ENCODE assay signal across 9 cellular contexts in genomic region chr16:66474750-66475199, GRCh38. TPM values are rescaled to one million over a fixed set of nuclear protein-coding genes. Genes with fewer than 3 reads are reported as not detected.
DNase-seq lines count a peak whose midpoint lies in the region; ATAC-seq and TF ChIP-seq lines count a peak whose summit lies in the region.
"Had no signal": no experiment of that assay in that cellular context is flagged by ENCODE, and none has a peak within 500 bp of the region (broad histone marks: within the 10 kb centered on the region; RNA-seq: fewer than 3 reads in every experiment).

No MANE protein-coding gene starts in this region.

- DNase-seq in Daoy (ENCODE audit: low read depth) (peak; percentile 35), MV-4-11 (lab: John Stamatoyannopoulos, UW) (peak; percentile 73), immature natural killer cell (peak; percentile 24 to 46 (median 34)), upper lobe of right lung (no peak), middle frontal gyrus (ENCODE audit: extremely low spot score, low spot score) (no peak), GDM1 (lab: John Stamatoyannopoulos, UW) (no peak)
- peak; percentile 77 for DNase-seq in activated CD4-positive, alpha-beta T cell treated with anti-CD3 and anti-CD28 coated beads for 36 hours

- H3K4me1 Mint-ChIP-seq in activated CD4-positive, alpha-beta T cell treated with anti-CD3 and anti-CD28 coated beads for 36 hours = peaks cover 25% of the 10 kb centered on the region
- peaks cover 19 to 30% of the 10 kb centered on the region in 2 donors for H3K4me1 Mint-ChIP-seq in immature natural killer cell

- peak; percentile 90 for ATAC-seq in GM21723 (IDR thresholded peaks at IDR 0.05; ENCODE audit: unreplicated experiment)
- peak; percentile 91 for ATAC-seq in activated CD4-positive, alpha-beta T cell treated with anti-CD3 and anti-CD28 coated beads for 36 hours
- peak; percentile 42 for ATAC-seq in upper lobe of right lung

- H3K4me3 Mint-ChIP-seq in activated CD4-positive, alpha-beta T cell treated with anti-CD3 and anti-CD28 coated beads for 36 hours = no peak overlapping the region
- H3K4me3 Mint-ChIP-seq in immature natural killer cell = peak overlapping the region in 3 of 5 donors; percentile 4 to 36 (median 14)
- H3K4me3 Mint-ChIP-seq: dendritic cell treated with granulocyte-macrophage colony-stimulating factor and Interleukin-4, amounts not matched to agents 40 ng/mL and 50 ng/mL, for 4 days had no signal

- H3K36me3 ChIP-seq in upper lobe of right lung = no peaks in the 10 kb centered on the region

- H3K4me1 ChIP-seq in upper lobe of right lung = peaks cover 12% of the 10 kb centered on the region

- no peak for TF ChIP-seq CTCF in upper lobe of right lung (IDR thresholded peaks at IDR 0.05)

- no peak overlapping the region for H3K27ac ChIP-seq in upper lobe of right lung

- no peaks in the 10 kb centered on the region for H3K27me3 ChIP-seq in upper lobe of right lung

- H3K36me3 Mint-ChIP-seq in activated CD4-positive, alpha-beta T cell treated with anti-CD3 and anti-CD28 coated beads for 36 hours (ENCODE audit: low read depth) = no peaks in the 10 kb centered on the region
- peaks cover 0 to 5% (median 0%) of the 10 kb centered on the region in 3 donors for H3K36me3 Mint-ChIP-seq in immature natural killer cell

- H3K4me3 ChIP-seq in upper lobe of right lung = no peak overlapping the region

- intact Hi-C loops in activated CD4-positive, alpha-beta T cell treated with anti-CD3 and anti-CD28 coated beads for 36 hours (cut with DNase I, micrococcal nuclease) = loop anchor here in 1 of 2 experiments (5.0 kb wide), 1 partner anchor 43 kb away; no protein-coding TSS in a partner anchor
- intact Hi-C loops in upper lobe of right lung (cut with DNase I) = no loop called here

- H3K9me3 ChIP-seq in upper lobe of right lung = no peaks in the 10 kb centered on the region

- no peaks in the 10 kb centered on the region for H3K9me3 Mint-ChIP-seq in activated CD4-positive, alpha-beta T cell treated with anti-CD3 and anti-CD28 coated beads for 36 hours (ENCODE audit: low read depth)
- H3K9me3 Mint-ChIP-seq in immature natural killer cell = peaks cover 0 to 3% (median 0%) of the 10 kb centered on the region in 6 donors
- H3K9me3 Mint-ChIP-seq: dendritic cell treated with granulocyte-macrophage colony-stimulating factor and Interleukin-4, amounts not matched to agents 40 ng/mL and 50 ng/mL, for 4 days had no signal

- POLR2A ChIA-PET in activated CD4-positive, alpha-beta T cell treated with anti-CD3 and anti-CD28 coated beads for 36 hours (lab: Charles Lee) = interaction anchor here (0.5 to 1.1 kb wide), 3 partner anchors 44 to 104 kb away, joined by 3 to 7 read pairs (median 3); no protein-coding TSS in a partner anchor

- H3K27me3 Mint-ChIP-seq in activated CD4-positive, alpha-beta T cell treated with anti-CD3 and anti-CD28 coated beads for 36 hours = no peaks in the 10 kb centered on the region
- peaks cover 0 to 4% (median 2%) of the 10 kb centered on the region in 3 donors for H3K27me3 Mint-ChIP-seq in immature natural killer cell (ENCODE audit: low read depth in 3 of 3)

- H3K27ac Mint-ChIP-seq in activated CD4-positive, alpha-beta T cell treated with anti-CD3 and anti-CD28 coated beads for 36 hours = peak overlapping the region; percentile 68
- H3K27ac Mint-ChIP-seq in immature natural killer cell = peak overlapping the region in 5 of 6 donors; percentile 40 to 81 (median 68)
- H3K27ac Mint-ChIP-seq: dendritic cell treated with granulocyte-macrophage colony-stimulating factor and Interleukin-4, amounts not matched to agents 40 ng/mL and 50 ng/mL, for 4 days had no signal

- CTCF ChIA-PET in activated CD4-positive, alpha-beta T cell treated with anti-CD3 and anti-CD28 coated beads for 36 hours (lab: Charles Lee) = interaction anchor here (0.6 to 4.0 kb wide), 11 partner anchors 14 to 193 kb away, joined by 3 to 29 read pairs (median 4); no protein-coding TSS in a partner anchor

RNA-seq across cellular contexts. Expression of gene BEAN1, which starts 47.7 kb away (rescaled TPM):
- total RNA-seq in Daoy (2014; rRNA removed; shearing (Covaris generic)) = 0.21 TPM in 1 of 2 replicates, not detected in the other
- not detected for total RNA-seq in activated CD4-positive, alpha-beta T cell treated with anti-CD3 and anti-CD28 coated beads for 36 hours
- polyA plus RNA-seq in immature natural killer cell = under 1 TPM in 1 of 3 donors, not detected in 2; 0.32 TPM
- total RNA-seq in upper lobe of right lung = 0.87 TPM

Comparison
In these comparisons a context has a peak if more than half of its experiments do, and no peak if none do; other contexts are left out.
1. DNase-seq: peak in Daoy (single experiment), MV-4-11 (single experiment), activated CD4-positive, alpha-beta T cell treated with anti-CD3 and anti-CD28 coated beads for 36 hours (single experiment) and immature natural killer cell (3 of 3); none in upper lobe of right lung (single experiment), middle frontal gyrus (single experiment) and GDM1 (single experiment).
2. Peak in every context shown above with its lines, with median percentiles within 50 percentile points of each other: ATAC-seq.